8 cellular contexts compared by ENCODE assay signal in the genomic region with DNA sequence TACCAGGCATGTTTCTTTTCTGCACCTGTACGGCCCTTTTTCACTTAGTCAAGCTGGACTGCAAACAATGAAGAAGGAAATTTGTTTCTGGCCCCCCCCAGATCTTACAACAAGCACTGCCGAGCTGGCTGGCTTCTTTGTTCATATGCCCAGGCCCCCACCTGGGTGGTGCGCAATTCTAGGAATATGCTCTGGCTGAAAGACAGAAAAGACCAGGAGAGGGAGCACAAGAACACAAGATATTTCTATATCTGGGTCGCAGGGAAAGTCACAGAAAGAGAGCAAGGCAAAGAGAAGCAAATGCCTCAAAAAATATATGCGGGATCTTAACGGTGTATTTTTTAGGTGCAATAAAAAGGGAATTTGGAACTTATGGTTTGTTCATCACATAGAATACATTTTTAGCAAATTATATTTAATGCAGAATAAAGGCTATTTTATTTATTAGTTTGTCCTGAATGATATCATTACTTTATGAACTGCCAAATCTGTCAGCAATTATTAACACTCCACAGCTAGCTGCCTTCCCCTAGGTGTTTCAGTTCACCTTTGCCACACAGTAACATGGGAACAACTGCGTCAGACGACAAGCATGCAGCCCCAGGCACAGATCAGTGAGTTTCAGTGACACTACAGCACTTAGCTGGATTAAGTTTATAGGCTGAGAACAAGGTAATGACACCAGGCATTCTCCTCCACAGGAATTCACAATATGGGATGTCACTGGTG.
A peak's percentile ranks its signal among the peaks of the same experiment; 100 is the strongest.
DNase-seq lines count a peak whose midpoint lies in the region; ATAC-seq, FAIRE-seq and TF ChIP-seq lines count a peak whose summit lies in the region.

No MANE protein-coding gene starts in this region.

- H3K27ac Mint-ChIP-seq in neural crest cell (ENCODE audit: unreplicated experiment) = no peak overlapping the region

- H3K9me3 Mint-ChIP-seq in neural crest cell = no peaks in the 10 kb centered on the region

- ATAC-seq in SK-N-SH treated with all-trans-retinoic acid at 6 μM for 48 hours (peak; percentile 97), HG03521 (IDR thresholded peaks at IDR 0.05; ENCODE audit: unreplicated experiment) (no peak), GM19455 (IDR thresholded peaks at IDR 0.05; ENCODE audit: unreplicated experiment) (no peak)

- no peak for TF ChIP-seq POLR2A in GM12892 (IDR thresholded peaks at IDR 0.05; ENCODE audit: low read depth, low read length)

- peak; percentile 72 for TF ChIP-seq CTCF in neural crest cell (conservative IDR thresholded peaks at IDR 0.05)

- DNase-seq in ELR (ENCODE audit: low read depth) = peak; percentile 71
- DNase-seq in MV-4-11 (lab: John Stamatoyannopoulos, UW) = peak; percentile 51
- peak; percentile 45 for DNase-seq in fibroblast of gingiva (ENCODE audit: low read depth)
- DNase-seq in neural crest cell (ENCODE audit: low read depth, low spot score) = peak; percentile 33
- no peak for DNase-seq in GM12892 (ENCODE audit: insufficient read length)

- H3K27me3 Mint-ChIP-seq in neural crest cell (ENCODE audit: low read depth) = no peaks in the 10 kb centered on the region

- no peak overlapping the region for H3K4me3 Mint-ChIP-seq in neural crest cell

- no peak for FAIRE-seq in GM12892 (lab: Jason Lieb, UNC)

- no peaks in the 10 kb centered on the region for H3K36me3 Mint-ChIP-seq in neural crest cell (ENCODE audit: low read depth)

- H3K4me1 Mint-ChIP-seq in neural crest cell = peaks cover 5% of the 10 kb centered on the region

TF ChIP-seq in SK-N-SH treated with all-trans-retinoic acid at 6 μM for 48 hours, 23 proteins besides CTCF, POLR2A, EP300 and RAD21:
- TF ChIP-seq ZFP3 (CRISPR knock-in tag; IDR thresholded peaks at IDR 0.05) = no peak
- no peak for TF ChIP-seq RARB (CRISPR knock-in tag; IDR thresholded peaks at IDR 0.05)
- no peak for TF ChIP-seq GLIS3 (CRISPR knock-in tag; IDR thresholded peaks at IDR 0.05)
- TF ChIP-seq ZNF565 (CRISPR knock-in tag; conservative IDR thresholded peaks at IDR 0.05; ENCODE audit: low read depth) = no peak
- TF ChIP-seq, protein P1, sequence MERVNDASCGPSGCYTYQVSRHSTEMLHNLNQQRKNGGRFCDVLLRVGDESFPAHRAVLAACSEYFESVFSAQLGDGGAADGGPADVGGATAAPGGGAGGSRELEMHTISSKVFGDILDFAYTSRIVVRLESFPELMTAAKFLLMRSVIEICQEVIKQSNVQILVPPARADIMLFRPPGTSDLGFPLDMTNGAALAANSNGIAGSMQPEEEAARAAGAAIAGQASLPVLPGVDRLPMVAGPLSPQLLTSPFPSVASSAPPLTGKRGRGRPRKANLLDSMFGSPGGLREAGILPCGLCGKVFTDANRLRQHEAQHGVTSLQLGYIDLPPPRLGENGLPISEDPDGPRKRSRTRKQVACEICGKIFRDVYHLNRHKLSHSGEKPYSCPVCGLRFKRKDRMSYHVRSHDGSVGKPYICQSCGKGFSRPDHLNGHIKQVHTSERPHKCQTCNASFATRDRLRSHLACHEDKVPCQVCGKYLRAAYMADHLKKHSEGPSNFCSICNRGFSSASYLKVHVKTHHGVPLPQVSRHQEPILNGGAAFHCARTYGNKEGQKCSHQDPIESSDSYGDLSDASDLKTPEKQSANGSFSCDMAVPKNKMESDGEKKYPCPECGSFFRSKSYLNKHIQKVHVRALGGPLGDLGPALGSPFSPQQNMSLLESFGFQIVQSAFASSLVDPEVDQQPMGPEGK (CRISPR knock-in tag; IDR thresholded peaks at IDR 0.05; ENCODE audit: borderline replicate concordance) = peak; percentile 73; the same call in 1 of the 2 replicates
- TF ChIP-seq, protein P2, sequence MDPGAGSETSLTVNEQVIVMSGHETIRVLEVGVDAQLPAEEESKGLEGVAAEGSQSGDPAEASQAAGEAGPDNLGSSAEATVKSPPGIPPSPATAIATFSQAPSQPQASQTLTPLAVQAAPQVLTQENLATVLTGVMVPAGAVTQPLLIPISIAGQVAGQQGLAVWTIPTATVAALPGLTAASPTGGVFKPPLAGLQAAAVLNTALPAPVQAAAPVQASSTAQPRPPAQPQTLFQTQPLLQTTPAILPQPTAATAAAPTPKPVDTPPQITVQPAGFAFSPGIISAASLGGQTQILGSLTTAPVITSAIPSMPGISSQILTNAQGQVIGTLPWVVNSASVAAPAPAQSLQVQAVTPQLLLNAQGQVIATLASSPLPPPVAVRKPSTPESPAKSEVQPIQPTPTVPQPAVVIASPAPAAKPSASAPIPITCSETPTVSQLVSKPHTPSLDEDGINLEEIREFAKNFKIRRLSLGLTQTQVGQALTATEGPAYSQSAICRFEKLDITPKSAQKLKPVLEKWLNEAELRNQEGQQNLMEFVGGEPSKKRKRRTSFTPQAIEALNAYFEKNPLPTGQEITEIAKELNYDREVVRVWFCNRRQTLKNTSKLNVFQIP (CRISPR knock-in tag; IDR thresholded peaks at IDR 0.05; ENCODE audit: borderline replicate concordance, low read depth) = no peak
- TF ChIP-seq ISL1 (CRISPR knock-in tag; IDR thresholded peaks at IDR 0.05) = no peak
- no peak for TF ChIP-seq TOX (CRISPR knock-in tag; IDR thresholded peaks at IDR 0.05; ENCODE audit: borderline replicate concordance)
TF ChIP-seq in SK-N-SH treated with all-trans-retinoic acid at 6 μM for 48 hours: peak in this region for 1.
